ENCODE assay signal across 13 cellular contexts in genomic region chr4:128228778-128229457, GRCh38. TPM values are rescaled to one million over a fixed set of nuclear protein-coding genes. Genes with fewer than 3 reads are reported as not detected.
DNase-seq lines count a peak whose midpoint lies in the region; TF ChIP-seq lines count a peak whose summit lies in the region.
"Had no signal": no experiment of that assay in that cellular context is flagged by ENCODE, and none has a peak within 500 bp of the region (broad histone marks: within the 10 kb centered on the region; RNA-seq: fewer than 3 reads in every experiment).

No MANE protein-coding gene starts in this region.

- H3K4me2 ChIP-seq in GM23248 (ENCODE audit: unreplicated experiment), result no peak overlapping the region

- H3K4me1 ChIP-seq in GM23248 (ENCODE audit: insufficient read depth), result peaks cover 37% of the 10 kb centered on the region

- H3K27ac ChIP-seq in GM23248, result peak overlapping the region; percentile 36
- H3K27ac ChIP-seq: thoracic aorta had no signal

- 3 to 9% methylated on average over 3 of the region's 3 CpGs for WGBS in GM23248 (ENCODE audit: low coverage in 1 of 2, low lambda C conversion rate in 2 of 2, missing lambda C conversion rate in 2 of 2), 2 experiments

- H3K9me2 ChIP-seq in GM23248 (ENCODE audit: insufficient read depth), result no peaks in the 10 kb centered on the region

- H3F3A ChIP-seq in GM23248 (ENCODE audit: insufficient read depth), result 0 out of 2 replicates have a peak, but pooled peaks cover 5% of the 10 kb centered on the region

- H2AFZ ChIP-seq in GM23248, result peak overlapping the region; percentile 13; the same call in 1 of the 2 replicates

- in situ Hi-C loops in GM23248 (cut with MboI), result no loop called here

- H3K36me3 ChIP-seq in GM23248 (ENCODE audit: low read depth), result no peaks in the 10 kb centered on the region
- H3K36me3 ChIP-seq: thoracic aorta had no signal

- no peaks in the 10 kb centered on the region for H3K79me2 ChIP-seq in GM23248 (ENCODE audit: insufficient read depth)

- no peaks in the 10 kb centered on the region for H4K20me1 ChIP-seq in GM23248 (ENCODE audit: insufficient read depth)

- no peaks in the 10 kb centered on the region for H3K27me3 ChIP-seq in GM23248 (replicated peaks; ENCODE audit: insufficient read depth)

- H3K9ac ChIP-seq in GM23248, result no peak overlapping the region

- DNase-seq in GM23248 (peak; percentile 29), NCI-H69 (lab: John Stamatoyannopoulos, UW) (peak; percentile 86), choroid plexus epithelial cell (ENCODE audit: low read depth) (peak; percentile 76), renal cortical epithelial cell (ENCODE audit: low read depth) (peak; percentile 72), LoVo (ENCODE audit: low spot score) (no peak), HT-29 (ENCODE audit: low spot score) (no peak), NOMO-1 treated with DMSO at 0.1 percent for 48 hours (lab: John Stamatoyannopoulos, UW; ENCODE audit: unreplicated experiment) (no peak), medulla oblongata (ENCODE audit: extremely low spot score) (no peak)
- DNase-seq: activated naive CD8-positive, alpha-beta T cell treated with anti-CD3 and anti-CD28 coated beads for 36 hours; effector memory CD8-positive, alpha-beta T cell; NCI-H187; right cardiac atrium had no signal

- H3K9me3 ChIP-seq in GM23248 (ENCODE audit: low read depth), result no peaks in the 10 kb centered on the region
- H3K9me3 ChIP-seq: thoracic aorta had no signal

- H3K4me3 ChIP-seq in GM23248 (no peak overlapping the region), choroid plexus epithelial cell (ENCODE audit: low read depth, low read length) (no peak overlapping the region)
- H3K4me3 ChIP-seq: thoracic aorta had no signal

- TF ChIP-seq CTCF in choroid plexus epithelial cell (conservative IDR thresholded peaks at IDR 0.05; ENCODE audit: low read depth, low read length), result no peak

RNA-seq across cellular contexts. Expression of gene PGRMC2, which starts 58.7 kb away (rescaled TPM):
- total RNA-seq in GM23248 (2014; rRNA removed; shearing (Covaris generic)), result 97.4 and 117 TPM in 2 replicates
- 173 and 186 TPM in 2 replicates for polyA plus RNA-seq in GM23248 (2016; fragmentation: Nextera tagmentation; extraction: Ambion mirVana)
- 30.9 and 289 TPM in 2 replicates for total RNA-seq in renal cortical epithelial cell
- total RNA-seq in HT-29 (2014; rRNA removed; shearing (Covaris generic)), result 5.6 and 9.6 TPM in 2 replicates

Comparison
In these comparisons a context has a peak if more than half of its experiments do, and no peak if none do; other contexts are left out.
1. DNase-seq: peak in GM23248 (single experiment), NCI-H69 (single experiment), choroid plexus epithelial cell (single experiment) and renal cortical epithelial cell (single experiment); none in LoVo (single experiment), HT-29 (single experiment), NOMO-1 treated with DMSO at 0.1 percent for 48 hours (single experiment) and medulla oblongata (single experiment).